Comparison of ENCODE assay signal across 1 cellular context in the genomic region with DNA sequence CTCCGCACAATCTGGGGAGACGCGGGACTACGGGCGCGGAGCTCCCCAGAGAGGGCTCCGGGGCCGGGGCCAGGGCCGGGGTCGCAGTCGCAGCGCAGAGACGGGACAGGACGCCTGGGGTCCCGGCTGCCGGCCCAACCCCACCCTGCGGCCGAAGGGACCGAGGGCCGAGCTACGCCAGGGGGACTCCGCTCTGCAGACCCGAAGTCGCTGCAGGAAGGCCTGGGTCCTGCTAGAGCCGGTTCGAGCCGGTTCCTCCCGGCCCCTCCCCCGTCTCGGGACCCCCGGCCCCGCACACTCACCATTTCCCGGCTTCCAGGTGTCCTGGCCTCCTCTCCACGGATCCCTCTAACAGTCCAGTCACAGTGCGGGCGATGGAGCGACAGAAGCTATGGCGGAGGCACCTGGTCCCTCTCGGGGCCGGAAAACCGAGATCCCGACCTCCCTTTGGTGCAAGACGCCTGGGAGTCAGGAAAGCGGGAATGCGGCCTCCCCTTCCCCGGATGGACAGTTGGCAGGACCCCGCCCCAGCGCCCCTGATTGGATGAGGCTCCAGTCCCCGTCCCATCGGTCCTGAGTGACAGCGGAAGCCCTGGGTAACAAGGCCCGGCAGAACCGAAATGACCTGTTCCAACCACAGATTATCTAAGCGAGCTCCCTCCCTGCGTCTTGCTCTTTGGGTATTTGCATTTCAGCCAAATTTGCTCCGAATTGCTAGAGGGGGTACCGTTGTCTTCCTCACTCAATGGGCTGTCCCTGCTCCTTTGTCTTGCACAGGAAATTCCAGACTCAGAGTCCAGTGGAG.
A peak's percentile ranks its signal among the peaks of the same experiment; 100 is the strongest.
TF ChIP-seq lines count a peak whose summit lies in the region.

A gene (minus strand): TSS at position 481 of the 805 bp plus-strand sequence. CDS start 176 bp downstream, at position 305.

TF ChIP-seq in HepG2, 621 proteins besides CTCF, POLR2A, EP300 and RAD21 (continued from another document and continues in another):
- TF ChIP-seq, protein P1, sequence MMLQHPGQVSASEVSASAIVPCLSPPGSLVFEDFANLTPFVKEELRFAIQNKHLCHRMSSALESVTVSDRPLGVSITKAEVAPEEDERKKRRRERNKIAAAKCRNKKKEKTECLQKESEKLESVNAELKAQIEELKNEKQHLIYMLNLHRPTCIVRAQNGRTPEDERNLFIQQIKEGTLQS (CRISPR knock-in tag; IDR thresholded peaks at IDR 0.05) = no peak
- TF ChIP-seq ERF (CRISPR knock-in tag; IDR thresholded peaks at IDR 0.05) = 0 out of 2 replicates have a peak, but pooled peaks have one; percentile 25
- TF ChIP-seq MTA3 (CRISPR knock-in tag; IDR thresholded peaks at IDR 0.05) = no peak
- TF ChIP-seq ZNF224 (CRISPR knock-in tag; IDR thresholded peaks at IDR 0.05) = 0 out of 2 replicates have a peak, but pooled peaks have one; percentile 29
- TF ChIP-seq ARID2 (CRISPR knock-in tag; IDR thresholded peaks at IDR 0.05; ENCODE audit: borderline replicate concordance) = no peak
- no peak for TF ChIP-seq ZNF10 (CRISPR knock-in tag; IDR thresholded peaks at IDR 0.05; ENCODE audit: borderline replicate concordance, low read depth)
- TF ChIP-seq CBX1 (IDR thresholded peaks at IDR 0.05; ENCODE audit: low read depth) = no peak
- no peak for TF ChIP-seq MLLT10 (CRISPR knock-in tag; IDR thresholded peaks at IDR 0.05)
- no peak for TF ChIP-seq SNAPC2 (CRISPR knock-in tag; IDR thresholded peaks at IDR 0.05)
- TF ChIP-seq, protein P2, sequence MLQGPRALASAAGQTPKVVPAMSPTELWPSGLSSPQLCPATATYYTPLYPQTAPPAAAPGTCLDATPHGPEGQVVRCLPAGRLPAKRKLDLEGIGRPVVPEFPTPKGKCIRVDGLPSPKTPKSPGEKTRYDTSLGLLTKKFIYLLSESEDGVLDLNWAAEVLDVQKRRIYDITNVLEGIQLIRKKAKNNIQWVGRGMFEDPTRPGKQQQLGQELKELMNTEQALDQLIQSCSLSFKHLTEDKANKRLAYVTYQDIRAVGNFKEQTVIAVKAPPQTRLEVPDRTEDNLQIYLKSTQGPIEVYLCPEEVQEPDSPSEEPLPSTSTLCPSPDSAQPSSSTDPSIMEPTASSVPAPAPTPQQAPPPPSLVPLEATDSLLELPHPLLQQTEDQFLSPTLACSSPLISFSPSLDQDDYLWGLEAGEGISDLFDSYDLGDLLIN (CRISPR knock-in tag; IDR thresholded peaks at IDR 0.05; ENCODE audit: borderline replicate concordance) = no peak
- TF ChIP-seq NR2C2 (CRISPR knock-in tag; IDR thresholded peaks at IDR 0.05; ENCODE audit: borderline replicate concordance) = peak; percentile 42; the same call in 1 of the 2 replicates
- TF ChIP-seq, protein P3, sequence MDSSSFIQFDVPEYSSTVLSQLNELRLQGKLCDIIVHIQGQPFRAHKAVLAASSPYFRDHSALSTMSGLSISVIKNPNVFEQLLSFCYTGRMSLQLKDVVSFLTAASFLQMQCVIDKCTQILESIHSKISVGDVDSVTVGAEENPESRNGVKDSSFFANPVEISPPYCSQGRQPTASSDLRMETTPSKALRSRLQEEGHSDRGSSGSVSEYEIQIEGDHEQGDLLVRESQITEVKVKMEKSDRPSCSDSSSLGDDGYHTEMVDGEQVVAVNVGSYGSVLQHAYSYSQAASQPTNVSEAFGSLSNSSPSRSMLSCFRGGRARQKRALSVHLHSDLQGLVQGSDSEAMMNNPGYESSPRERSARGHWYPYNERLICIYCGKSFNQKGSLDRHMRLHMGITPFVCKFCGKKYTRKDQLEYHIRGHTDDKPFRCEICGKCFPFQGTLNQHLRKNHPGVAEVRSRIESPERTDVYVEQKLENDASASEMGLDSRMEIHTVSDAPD (CRISPR knock-in tag; IDR thresholded peaks at IDR 0.05) = no peak
- TF ChIP-seq SRF (IDR thresholded peaks at IDR 0.05; ENCODE audit: low read depth, low read length) = no peak
- TF ChIP-seq, protein P4, sequence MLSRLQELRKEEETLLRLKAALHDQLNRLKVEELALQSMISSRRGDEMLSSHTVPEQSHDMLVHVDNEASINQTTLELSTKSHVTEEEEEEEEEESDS (CRISPR knock-in tag; IDR thresholded peaks at IDR 0.05; ENCODE audit: borderline replicate concordance) = no peak
- no peak for TF ChIP-seq ARNT (IDR thresholded peaks at IDR 0.05)
- no peak for TF ChIP-seq ISX (CRISPR knock-in tag; conservative IDR thresholded peaks at IDR 0.05)
- TF ChIP-seq, protein P5, sequence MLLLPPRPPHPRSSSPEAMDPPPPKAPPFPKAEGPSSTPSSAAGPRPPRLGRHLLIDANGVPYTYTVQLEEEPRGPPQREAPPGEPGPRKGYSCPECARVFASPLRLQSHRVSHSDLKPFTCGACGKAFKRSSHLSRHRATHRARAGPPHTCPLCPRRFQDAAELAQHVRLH (CRISPR knock-in tag; IDR thresholded peaks at IDR 0.05; ENCODE audit: borderline replicate concordance, low read depth) = peak; percentile 57; the same call in 1 of the 2 replicates
- no peak for TF ChIP-seq IRX3 (CRISPR knock-in tag; IDR thresholded peaks at IDR 0.05; ENCODE audit: borderline replicate concordance, low read depth)
- TF ChIP-seq TCF7L2 (IDR thresholded peaks at IDR 0.05; ENCODE audit: low read depth, low read length) = no peak
- peak; percentile 79; the same call in 1 of the 2 replicates for TF ChIP-seq KAT8 (CRISPR knock-in tag; IDR thresholded peaks at IDR 0.05)
- TF ChIP-seq, protein P6, sequence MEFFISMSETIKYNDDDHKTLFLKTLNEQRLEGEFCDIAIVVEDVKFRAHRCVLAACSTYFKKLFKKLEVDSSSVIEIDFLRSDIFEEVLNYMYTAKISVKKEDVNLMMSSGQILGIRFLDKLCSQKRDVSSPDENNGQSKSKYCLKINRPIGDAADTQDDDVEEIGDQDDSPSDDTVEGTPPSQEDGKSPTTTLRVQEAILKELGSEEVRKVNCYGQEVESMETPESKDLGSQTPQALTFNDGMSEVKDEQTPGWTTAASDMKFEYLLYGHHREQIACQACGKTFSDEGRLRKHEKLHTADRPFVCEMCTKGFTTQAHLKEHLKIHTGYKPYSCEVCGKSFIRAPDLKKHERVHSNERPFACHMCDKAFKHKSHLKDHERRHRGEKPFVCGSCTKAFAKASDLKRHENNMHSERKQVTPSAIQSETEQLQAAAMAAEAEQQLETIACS (CRISPR knock-in tag; IDR thresholded peaks at IDR 0.05) = 0 out of 2 replicates have a peak, but pooled peaks have one; percentile 24
- TF ChIP-seq U2AF2 (IDR thresholded peaks at IDR 0.05; ENCODE audit: low read depth, low read length) = no peak
- no peak for TF ChIP-seq TOE1 (CRISPR knock-in tag; IDR thresholded peaks at IDR 0.05)
- TF ChIP-seq, protein P7, sequence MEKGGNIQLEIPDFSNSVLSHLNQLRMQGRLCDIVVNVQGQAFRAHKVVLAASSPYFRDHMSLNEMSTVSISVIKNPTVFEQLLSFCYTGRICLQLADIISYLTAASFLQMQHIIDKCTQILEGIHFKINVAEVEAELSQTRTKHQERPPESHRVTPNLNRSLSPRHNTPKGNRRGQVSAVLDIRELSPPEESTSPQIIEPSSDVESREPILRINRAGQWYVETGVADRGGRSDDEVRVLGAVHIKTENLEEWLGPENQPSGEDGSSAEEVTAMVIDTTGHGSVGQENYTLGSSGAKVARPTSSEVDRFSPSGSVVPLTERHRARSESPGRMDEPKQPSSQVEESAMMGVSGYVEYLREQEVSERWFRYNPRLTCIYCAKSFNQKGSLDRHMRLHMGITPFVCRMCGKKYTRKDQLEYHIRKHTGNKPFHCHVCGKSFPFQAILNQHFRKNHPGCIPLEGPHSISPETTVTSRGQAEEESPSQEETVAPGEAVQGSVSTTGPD (CRISPR knock-in tag; IDR thresholded peaks at IDR 0.05) = 0 out of 2 replicates have a peak, but pooled peaks have one; percentile 19
- TF ChIP-seq ZBTB21 (CRISPR knock-in tag; IDR thresholded peaks at IDR 0.05) = no peak
- TF ChIP-seq, protein P8, sequence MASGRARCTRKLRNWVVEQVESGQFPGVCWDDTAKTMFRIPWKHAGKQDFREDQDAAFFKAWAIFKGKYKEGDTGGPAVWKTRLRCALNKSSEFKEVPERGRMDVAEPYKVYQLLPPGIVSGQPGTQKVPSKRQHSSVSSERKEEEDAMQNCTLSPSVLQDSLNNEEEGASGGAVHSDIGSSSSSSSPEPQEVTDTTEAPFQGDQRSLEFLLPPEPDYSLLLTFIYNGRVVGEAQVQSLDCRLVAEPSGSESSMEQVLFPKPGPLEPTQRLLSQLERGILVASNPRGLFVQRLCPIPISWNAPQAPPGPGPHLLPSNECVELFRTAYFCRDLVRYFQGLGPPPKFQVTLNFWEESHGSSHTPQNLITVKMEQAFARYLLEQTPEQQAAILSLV (CRISPR knock-in tag; IDR thresholded peaks at IDR 0.05; ENCODE audit: borderline replicate concordance) = peak; percentile 67; the same call in 1 of the 2 replicates
- no peak for TF ChIP-seq ZNF234 (CRISPR knock-in tag; conservative IDR thresholded peaks at IDR 0.05)
- no peak for TF ChIP-seq JDP2 (CRISPR knock-in tag; IDR thresholded peaks at IDR 0.05; ENCODE audit: borderline replicate concordance)
- TF ChIP-seq PCBP2 (optimal IDR thresholded peaks at IDR 0.05; ENCODE audit: low read depth, low read length, poor library complexity, severe bottlenecking) = no peak
- no peak; the same call in 1 of the 2 replicates for TF ChIP-seq REXO4 (CRISPR knock-in tag; IDR thresholded peaks at IDR 0.05; ENCODE audit: borderline replicate concordance)
- no peak for TF ChIP-seq ZNF331 (CRISPR knock-in tag; IDR thresholded peaks at IDR 0.05)
- peak; percentile 47; the same call in 1 of the 2 replicates for TF ChIP-seq ZNF335 (CRISPR knock-in tag; IDR thresholded peaks at IDR 0.05)
- TF ChIP-seq, protein P9, sequence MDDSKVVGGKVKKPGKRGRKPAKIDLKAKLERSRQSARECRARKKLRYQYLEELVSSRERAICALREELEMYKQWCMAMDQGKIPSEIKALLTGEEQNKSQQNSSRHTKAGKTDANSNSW (CRISPR knock-in tag; IDR thresholded peaks at IDR 0.05; ENCODE audit: borderline replicate concordance) = no peak
- 0 out of 2 replicates have a peak, but pooled peaks have one; percentile 65 for TF ChIP-seq ZNF761 (CRISPR knock-in tag; conservative IDR thresholded peaks at IDR 0.05)
- TF ChIP-seq, protein P10, sequence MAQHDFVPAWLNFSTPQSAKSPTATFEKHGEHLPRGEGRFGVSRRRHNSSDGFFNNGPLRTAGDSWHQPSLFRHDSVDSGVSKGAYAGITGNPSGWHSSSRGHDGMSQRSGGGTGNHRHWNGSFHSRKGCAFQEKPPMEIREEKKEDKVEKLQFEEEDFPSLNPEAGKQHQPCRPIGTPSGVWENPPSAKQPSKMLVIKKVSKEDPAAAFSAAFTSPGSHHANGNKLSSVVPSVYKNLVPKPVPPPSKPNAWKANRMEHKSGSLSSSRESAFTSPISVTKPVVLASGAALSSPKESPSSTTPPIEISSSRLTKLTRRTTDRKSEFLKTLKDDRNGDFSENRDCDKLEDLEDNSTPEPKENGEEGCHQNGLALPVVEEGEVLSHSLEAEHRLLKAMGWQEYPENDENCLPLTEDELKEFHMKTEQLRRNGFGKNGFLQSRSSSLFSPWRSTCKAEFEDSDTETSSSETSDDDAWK (CRISPR knock-in tag; IDR thresholded peaks at IDR 0.05) = no peak
- TF ChIP-seq, protein P11, sequence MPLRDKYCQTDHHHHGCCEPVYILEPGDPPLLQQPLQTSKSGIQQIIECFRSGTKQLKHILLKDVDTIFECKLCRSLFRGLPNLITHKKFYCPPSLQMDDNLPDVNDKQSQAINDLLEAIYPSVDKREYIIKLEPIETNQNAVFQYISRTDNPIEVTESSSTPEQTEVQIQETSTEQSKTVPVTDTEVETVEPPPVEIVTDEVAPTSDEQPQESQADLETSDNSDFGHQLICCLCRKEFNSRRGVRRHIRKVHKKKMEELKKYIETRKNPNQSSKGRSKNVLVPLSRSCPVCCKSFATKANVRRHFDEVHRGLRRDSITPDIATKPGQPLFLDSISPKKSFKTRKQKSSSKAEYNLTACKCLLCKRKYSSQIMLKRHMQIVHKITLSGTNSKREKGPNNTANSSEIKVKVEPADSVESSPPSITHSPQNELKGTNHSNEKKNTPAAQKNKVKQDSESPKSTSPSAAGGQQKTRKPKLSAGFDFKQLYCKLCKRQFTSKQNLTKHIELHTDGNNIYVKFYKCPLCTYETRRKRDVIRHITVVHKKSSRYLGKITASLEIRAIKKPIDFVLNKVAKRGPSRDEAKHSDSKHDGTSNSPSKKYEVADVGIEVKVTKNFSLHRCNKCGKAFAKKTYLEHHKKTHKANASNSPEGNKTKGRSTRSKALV (CRISPR knock-in tag; IDR thresholded peaks at IDR 0.05) = peak; percentile 81
- TF ChIP-seq, protein P12, sequence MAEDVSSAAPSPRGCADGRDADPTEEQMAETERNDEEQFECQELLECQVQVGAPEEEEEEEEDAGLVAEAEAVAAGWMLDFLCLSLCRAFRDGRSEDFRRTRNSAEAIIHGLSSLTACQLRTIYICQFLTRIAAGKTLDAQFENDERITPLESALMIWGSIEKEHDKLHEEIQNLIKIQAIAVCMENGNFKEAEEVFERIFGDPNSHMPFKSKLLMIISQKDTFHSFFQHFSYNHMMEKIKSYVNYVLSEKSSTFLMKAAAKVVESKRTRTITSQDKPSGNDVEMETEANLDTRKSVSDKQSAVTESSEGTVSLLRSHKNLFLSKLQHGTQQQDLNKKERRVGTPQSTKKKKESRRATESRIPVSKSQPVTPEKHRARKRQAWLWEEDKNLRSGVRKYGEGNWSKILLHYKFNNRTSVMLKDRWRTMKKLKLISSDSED (CRISPR knock-in tag; IDR thresholded peaks at IDR 0.05) = no peak
- TF ChIP-seq, protein P13, sequence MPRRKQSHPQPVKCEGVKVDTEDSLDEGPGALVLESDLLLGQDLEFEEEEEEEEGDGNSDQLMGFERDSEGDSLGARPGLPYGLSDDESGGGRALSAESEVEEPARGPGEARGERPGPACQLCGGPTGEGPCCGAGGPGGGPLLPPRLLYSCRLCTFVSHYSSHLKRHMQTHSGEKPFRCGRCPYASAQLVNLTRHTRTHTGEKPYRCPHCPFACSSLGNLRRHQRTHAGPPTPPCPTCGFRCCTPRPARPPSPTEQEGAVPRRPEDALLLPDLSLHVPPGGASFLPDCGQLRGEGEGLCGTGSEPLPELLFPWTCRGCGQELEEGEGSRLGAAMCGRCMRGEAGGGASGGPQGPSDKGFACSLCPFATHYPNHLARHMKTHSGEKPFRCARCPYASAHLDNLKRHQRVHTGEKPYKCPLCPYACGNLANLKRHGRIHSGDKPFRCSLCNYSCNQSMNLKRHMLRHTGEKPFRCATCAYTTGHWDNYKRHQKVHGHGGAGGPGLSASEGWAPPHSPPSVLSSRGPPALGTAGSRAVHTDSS (CRISPR knock-in tag; conservative IDR thresholded peaks at IDR 0.05) = no peak
- 0 out of 2 replicates have a peak, but pooled peaks have one; percentile 61 for TF ChIP-seq ZNF431 (CRISPR knock-in tag; IDR thresholded peaks at IDR 0.05; ENCODE audit: borderline replicate concordance, low read depth)
- TF ChIP-seq, protein P14, sequence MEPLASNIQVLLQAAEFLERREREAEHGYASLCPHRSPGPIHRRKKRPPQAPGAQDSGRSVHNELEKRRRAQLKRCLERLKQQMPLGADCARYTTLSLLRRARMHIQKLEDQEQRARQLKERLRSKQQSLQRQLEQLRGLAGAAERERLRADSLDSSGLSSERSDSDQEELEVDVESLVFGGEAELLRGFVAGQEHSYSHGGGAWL (CRISPR knock-in tag; IDR thresholded peaks at IDR 0.05) = peak; percentile 59; the same call in 1 of the 2 replicates
- TF ChIP-seq, protein P15, sequence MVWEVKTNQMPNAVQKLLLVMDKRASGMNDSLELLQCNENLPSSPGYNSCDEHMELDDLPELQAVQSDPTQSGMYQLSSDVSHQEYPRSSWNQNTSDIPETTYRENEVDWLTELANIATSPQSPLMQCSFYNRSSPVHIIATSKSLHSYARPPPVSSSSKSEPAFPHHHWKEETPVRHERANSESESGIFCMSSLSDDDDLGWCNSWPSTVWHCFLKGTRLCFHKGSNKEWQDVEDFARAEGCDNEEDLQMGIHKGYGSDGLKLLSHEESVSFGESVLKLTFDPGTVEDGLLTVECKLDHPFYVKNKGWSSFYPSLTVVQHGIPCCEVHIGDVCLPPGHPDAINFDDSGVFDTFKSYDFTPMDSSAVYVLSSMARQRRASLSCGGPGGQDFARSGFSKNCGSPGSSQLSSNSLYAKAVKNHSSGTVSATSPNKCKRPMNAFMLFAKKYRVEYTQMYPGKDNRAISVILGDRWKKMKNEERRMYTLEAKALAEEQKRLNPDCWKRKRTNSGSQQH (CRISPR knock-in tag; IDR thresholded peaks at IDR 0.05; ENCODE audit: low read depth) = no peak
- no peak for TF ChIP-seq LCORL (IDR thresholded peaks at IDR 0.05)
- TF ChIP-seq LCORL (CRISPR knock-in tag; IDR thresholded peaks at IDR 0.05) = peak; percentile 45
- TF ChIP-seq SALL1 (CRISPR knock-in tag; IDR thresholded peaks at IDR 0.05) = peak; percentile 63
